ENCODE assay signal across 1 cellular context in the genomic region with DNA sequence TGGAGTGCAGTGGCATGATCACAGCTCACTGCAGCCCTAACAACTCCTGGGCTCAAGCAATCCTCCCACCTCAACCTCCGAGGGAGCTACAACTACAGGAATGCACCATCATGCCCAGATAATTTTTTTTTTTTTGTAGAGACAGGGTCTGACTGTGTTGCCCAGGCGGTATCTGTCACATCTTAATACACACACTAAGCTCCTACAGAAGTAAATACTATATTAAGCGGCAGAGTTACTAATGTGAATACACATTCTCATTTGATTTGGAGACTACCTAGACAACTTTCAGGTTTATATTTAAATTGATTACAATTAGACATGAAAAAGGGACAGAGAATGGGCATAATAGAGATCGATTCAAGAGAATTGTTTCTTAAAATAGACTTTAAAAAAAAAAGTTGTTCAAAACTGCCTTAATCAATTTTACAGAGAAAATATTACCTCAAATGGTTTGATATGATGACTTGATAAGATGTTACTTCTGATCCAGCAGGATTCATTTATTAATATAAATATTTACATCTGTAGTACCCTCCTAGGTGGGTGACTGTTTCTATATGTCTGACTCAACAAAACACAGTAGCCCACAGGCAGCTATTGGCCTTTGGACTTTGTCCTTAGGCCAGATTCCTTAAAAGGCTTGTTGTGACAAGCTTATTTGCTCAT.
TF ChIP-seq lines count a peak whose summit lies in the region.

No MANE protein-coding gene starts in this region.

TF ChIP-seq in liver, 16 proteins besides CTCF, POLR2A, EP300 and RAD21 (continued from another document):
- peak; percentile 52 for TF ChIP-seq FOXA2 (IDR thresholded peaks at IDR 0.05)
- peak; percentile 90 for TF ChIP-seq TAF1 (conservative IDR thresholded peaks at IDR 0.05)
- TF ChIP-seq HNF4A (conservative IDR thresholded peaks at IDR 0.05): peak; percentile 100
- TF ChIP-seq, protein P1, sequence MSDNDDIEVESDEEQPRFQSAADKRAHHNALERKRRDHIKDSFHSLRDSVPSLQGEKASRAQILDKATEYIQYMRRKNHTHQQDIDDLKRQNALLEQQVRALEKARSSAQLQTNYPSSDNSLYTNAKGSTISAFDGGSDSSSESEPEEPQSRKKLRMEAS (IDR thresholded peaks at IDR 0.05): no peak
- peak in 1 of 2 donors; percentile 19 for TF ChIP-seq EGR1 (IDR thresholded peaks at IDR 0.05; ENCODE audit: low read depth in 2 of 2)
- peak; percentile 78 to 87 for TF ChIP-seq JUND (IDR thresholded peaks at IDR 0.05)
- peak; percentile 92 for TF ChIP-seq SP1 (IDR thresholded peaks at IDR 0.05)
- peak; percentile 56 for TF ChIP-seq YY1 (IDR thresholded peaks at IDR 0.05)
- no peak for TF ChIP-seq GABPA (IDR thresholded peaks at IDR 0.05 in 1 of 2, conservative IDR thresholded peaks at IDR 0.05 in 1 of 2)
- TF ChIP-seq, protein P2, sequence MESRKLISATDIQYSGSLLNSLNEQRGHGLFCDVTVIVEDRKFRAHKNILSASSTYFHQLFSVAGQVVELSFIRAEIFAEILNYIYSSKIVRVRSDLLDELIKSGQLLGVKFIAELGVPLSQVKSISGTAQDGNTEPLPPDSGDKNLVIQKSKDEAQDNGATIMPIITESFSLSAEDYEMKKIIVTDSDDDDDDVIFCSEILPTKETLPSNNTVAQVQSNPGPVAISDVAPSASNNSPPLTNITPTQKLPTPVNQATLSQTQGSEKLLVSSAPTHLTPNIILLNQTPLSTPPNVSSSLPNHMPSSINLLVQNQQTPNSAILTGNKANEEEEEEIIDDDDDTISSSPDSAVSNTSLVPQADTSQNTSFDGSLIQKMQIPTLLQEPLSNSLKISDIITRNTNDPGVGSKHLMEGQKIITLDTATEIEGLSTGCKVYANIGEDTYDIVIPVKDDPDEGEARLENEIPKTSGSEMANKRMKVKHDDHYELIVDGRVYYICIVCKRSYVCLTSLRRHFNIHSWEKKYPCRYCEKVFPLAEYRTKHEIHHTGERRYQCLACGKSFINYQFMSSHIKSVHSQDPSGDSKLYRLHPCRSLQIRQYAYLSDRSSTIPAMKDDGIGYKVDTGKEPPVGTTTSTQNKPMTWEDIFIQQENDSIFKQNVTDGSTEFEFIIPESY (IDR thresholded peaks at IDR 0.05): peak; percentile 38
